In the genomic region with DNA sequence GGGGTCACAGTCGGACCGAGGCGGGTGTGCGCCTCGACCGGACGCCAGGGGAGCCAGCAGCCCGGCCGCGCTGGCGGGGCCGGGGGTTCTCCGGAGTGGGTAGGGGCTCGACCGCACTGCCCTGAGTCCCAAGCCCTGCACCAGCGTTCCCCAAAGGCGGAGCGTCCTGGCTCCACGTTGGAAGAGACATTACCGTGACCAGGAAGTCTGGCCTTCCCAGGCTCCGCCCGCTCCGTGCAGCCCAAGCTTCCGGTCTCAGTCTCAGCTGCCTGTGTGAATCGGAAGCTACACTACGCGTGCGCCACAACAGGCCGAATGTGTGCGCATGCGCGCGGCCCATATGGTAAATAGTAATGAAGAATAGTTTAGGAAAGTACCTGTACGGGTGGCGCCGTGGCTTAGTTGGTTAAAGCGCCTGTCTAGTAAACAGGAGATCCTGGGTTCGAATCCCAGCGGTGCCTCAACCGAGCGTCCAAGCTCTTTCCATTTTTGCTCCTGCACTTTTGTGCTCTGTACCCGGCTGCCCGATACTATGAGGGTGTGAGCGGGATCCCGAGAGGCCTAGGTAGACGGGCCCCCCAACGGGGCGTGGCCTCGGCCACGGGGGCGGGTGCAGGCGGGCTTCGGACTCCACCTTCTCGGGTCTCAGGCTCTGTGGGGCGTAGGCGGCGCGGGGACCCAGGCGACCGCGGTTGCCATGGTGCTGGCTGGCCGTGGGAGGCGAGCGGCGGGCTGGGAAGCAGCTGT, we compare ENCODE assay signal across 8 cellular contexts. TPM values are rescaled to one million over a fixed set of nuclear protein-coding genes. Genes with fewer than 3 reads are reported as not detected.
DNase-seq lines count a peak whose midpoint lies in the region; ATAC-seq and TF ChIP-seq lines count a peak whose summit lies in the region.

No MANE protein-coding gene starts in this region.

- H3K27me3 Mint-ChIP-seq in immature natural killer cell (ENCODE audit: low read depth in 3 of 3), result peaks cover 12 to 21% (median 15%) of the 10 kb centered on the region in 3 donors

- H3K36me3 ChIP-seq in WERI-Rb-1, result no peaks in the 10 kb centered on the region

- CTCF ChIA-PET in AG04449 (lab: Yijun Ruan, JAX), result interaction anchor here (0.6 to 6.9 kb wide), 19 partner anchors 8 to 230 kb away, joined by 3 to 54 read pairs (median 5); no protein-coding TSS in a partner anchor

- H3K27ac ChIP-seq in WERI-Rb-1, result peak overlapping the region; percentile 79

- H3K27ac Mint-ChIP-seq in immature natural killer cell, result peak overlapping the region; percentile 96 to 99 (median 99)

- ATAC-seq in GM18868 (IDR thresholded peaks at IDR 0.05; ENCODE audit: unreplicated experiment) (peak; percentile 90), HG03108 (IDR thresholded peaks at IDR 0.05; ENCODE audit: unreplicated experiment) (peak; percentile 78)

- no peaks in the 10 kb centered on the region for H3K36me3 Mint-ChIP-seq in immature natural killer cell

- peak overlapping the region; percentile 92 to 99 (median 99) for H3K4me3 Mint-ChIP-seq in immature natural killer cell

- no peaks in the 10 kb centered on the region for H3K27me3 ChIP-seq in WERI-Rb-1 (ENCODE audit: insufficient read depth, low read depth, severe bottlenecking)

- H3K9me3 Mint-ChIP-seq in immature natural killer cell, result peaks cover 0 to 4% (median 2%) of the 10 kb centered on the region in 6 donors

- no peaks in the 10 kb centered on the region for H3K9me3 ChIP-seq in WERI-Rb-1 (ENCODE audit: severe bottlenecking)

- H3K4me1 Mint-ChIP-seq in immature natural killer cell, result peaks cover 43 to 53% of the 10 kb centered on the region in 2 donors

- DNase-seq in AG04449 (ENCODE audit: low read depth, low spot score) (peak; percentile 91), NCI-H2196 (lab: John Stamatoyannopoulos, UW; ENCODE audit: unreplicated experiment) (peak; percentile 99), WERI-Rb-1 (peak; percentile 99), cardiac fibroblast (ENCODE audit: low read depth in 2 of 2) (peak; percentile 99), immature natural killer cell (peak; percentile 99), smooth muscle cell of the brain vasculature (ENCODE audit: low read depth, low spot score) (peak; percentile 96)

- H3K4me3 ChIP-seq in AG04449 (ENCODE audit: low read depth, low read length) (peak overlapping the region; percentile 72), WERI-Rb-1 (ENCODE audit: low read depth, low read length) (peak overlapping the region; percentile 80), cardiac fibroblast (replicated peaks in 1 of 2; ENCODE audit: low read depth in 2 of 2, low read length in 2 of 2) (peak overlapping the region; percentile 71 to 79)

- POLR2A ChIA-PET in AG04449 (lab: Yijun Ruan, JAX), result interaction anchor here (0.5 to 1.5 kb wide), 9 partner anchors 10 to 485 kb away, joined by 3 to 8 read pairs (median 4); a partner anchor contains a TSS

- TF ChIP-seq CTCF in AG04449 (IDR thresholded peaks at IDR 0.05; ENCODE audit: insufficient read depth, low read length, missing control alignments) (peak; percentile 10), WERI-Rb-1 (IDR thresholded peaks at IDR 0.05; ENCODE audit: low read depth, low read length) (no peak), cardiac fibroblast (IDR thresholded peaks at IDR 0.05; ENCODE audit: low read depth, low read length) (peak; percentile 6)

RNA-seq across cellular contexts. Expression of a gene that starts 17.3 kb away (rescaled TPM):
- not detected for polyA plus RNA-seq in immature natural killer cell

RNA-seq across cellular contexts. Expression of a gene that starts 44.9 kb away (rescaled TPM):
- under 1 TPM in 2 of 3 donors, not detected in 1; 0.26 to 0.45 TPM for polyA plus RNA-seq in immature natural killer cell

RNA-seq across cellular contexts. Expression of a gene that starts 48.8 kb away (rescaled TPM):
- not detected for polyA plus RNA-seq in immature natural killer cell

Comparison
In these comparisons a context has a peak if more than half of its experiments do, and no peak if none do; other contexts are left out.
1. Peak in every context shown above with its lines: DNase-seq, ATAC-seq, H3K4me3 ChIP-seq and H3K27ac ChIP-seq.